8 cellular contexts compared by ENCODE assay signal in genomic region chr18:22558945-22559385, GRCh38.
A peak's percentile ranks its signal among the peaks of the same experiment; 100 is the strongest.
DNase-seq lines count a peak whose midpoint lies in the region; ATAC-seq and TF ChIP-seq lines count a peak whose summit lies in the region.

No MANE protein-coding gene starts in this region.

- peaks cover 0 to 17% (median 14%) of the 10 kb centered on the region in 4 donors for H3K4me1 ChIP-seq in transverse colon

- 9 to 12% methylated on average over 12 to 28 of the region's 28 CpGs for WGBS in transverse colon (ENCODE audit: low coverage in 1 of 2), 2 donors

- in situ Hi-C loops in transverse colon (cut with MboI; ENCODE audit: low pct_ligation_motif_present in 1 of 4, low pct_unique_long_range_greater_than_20kb in 1 of 4, low sequenced_read_pairs in 3 of 4) = loop anchor here in 3 of 4 donors (10.0 to 25.0 kb wide), 7 partner anchors 97 to 997 kb away; partner anchors contain the start of gene GATA6 (in 3 of the 3)

- intact Hi-C loops in transverse colon (cut with DNase I; ENCODE audit: low total_unique reads) = no loop called here

- no peaks in the 10 kb centered on the region for H3K36me3 ChIP-seq in transverse colon

- ATAC-seq in HG02588 (IDR thresholded peaks at IDR 0.05; ENCODE audit: unreplicated experiment) (no peak), HG03571 (IDR thresholded peaks at IDR 0.05; ENCODE audit: unreplicated experiment) (no peak), GM18870 (IDR thresholded peaks at IDR 0.05; ENCODE audit: unreplicated experiment) (no peak)

- peaks cover 4% of the 10 kb centered on the region for H3K27me3 ChIP-seq in transverse colon

- peak overlapping the region; percentile 69 to 81 (median 74) for H3K27ac ChIP-seq in transverse colon

- TF ChIP-seq EP300 in transverse colon (IDR thresholded peaks at IDR 0.05; ENCODE audit: low read depth) = no peak

- peak in 2 of 3 experiments; percentile 3 to 22 for DNase-seq in NCI-H1417 (lab: John Stamatoyannopoulos, UW)
- DNase-seq in NCI-H1417 treated with DMSO at 0.1 percent for 48 hours (lab: John Stamatoyannopoulos, UW) = no peak
- DNase-seq in ecto neural progenitor cell (ENCODE audit: low spot score) = peak; percentile 54
- peak; percentile 69 to 72 for DNase-seq in lung microvascular endothelial cell (ENCODE audit: low read depth in 2 of 2)
- DNase-seq in transverse colon = peak; percentile 47

- no peak for TF ChIP-seq CTCF in transverse colon (IDR thresholded peaks at IDR 0.05)

- no peak for TF ChIP-seq POLR2A in transverse colon (IDR thresholded peaks at IDR 0.05)

- no peaks in the 10 kb centered on the region for H3K9me3 ChIP-seq in transverse colon

- H3K4me3 ChIP-seq in transverse colon = peak overlapping the region; percentile 44 to 69 (median 56)
